In genomic region chr5:28810751-28811136, GRCh38 we compare ENCODE assay signal across 21 cellular contexts.
DNase-seq lines count a peak whose midpoint lies in the region; TF ChIP-seq lines count a peak whose summit lies in the region.
"Had no signal": no experiment of that assay in that cellular context is flagged by ENCODE, and none has a peak within 500 bp of the region (broad histone marks: within the 10 kb centered on the region; RNA-seq: fewer than 3 reads in every experiment).

No MANE protein-coding gene starts in this region.

- H3K9me3 ChIP-seq in Loucy (ENCODE audit: insufficient read depth, low read depth, low read length), result no peaks in the 10 kb centered on the region
- H3K9me3 ChIP-seq in OCI-LY7 (ENCODE audit: low read length), result peaks cover 4% of the 10 kb centered on the region; the same call in 1 of the 2 replicates
- H3K9me3 ChIP-seq: colonic mucosa, HAP-1, SJSA1, thyroid gland had no signal

- no peaks in the 10 kb centered on the region for H3K79me2 ChIP-seq in Loucy (ENCODE audit: insufficient read depth, low read length)
- no peaks in the 10 kb centered on the region for H3K79me2 ChIP-seq in OCI-LY7 (ENCODE audit: insufficient read depth, low read depth, low read length)

- DNase-seq in DMS 273 (lab: John Stamatoyannopoulos, UW; ENCODE audit: unreplicated experiment) (peak; percentile 9), DMS 273 treated with DMSO at 0.1 percent for 48 hours (lab: John Stamatoyannopoulos, UW) (no peak), SK-MEL-5 (ENCODE audit: low read depth, low spot score) (peak; percentile 50), retinal pigment epithelial cell (ENCODE audit: low read depth) (no peak), OCI-LY7 (ENCODE audit: low spot score) (no peak), NOMO-1 (lab: John Stamatoyannopoulos, UW; ENCODE audit: unreplicated experiment in 2 of 2) (no peak), substantia nigra (lab: John Stamatoyannopoulos, UW) (no peak)
- DNase-seq: activated B cell treated with CpG ODN at 0.5 μM for 24 hours; activated CD8-positive, alpha-beta T cell treated with anti-CD3 and anti-CD28 coated beads, Interleukin-2, amount 10 ng/mL, durations not matched to agents 7 days and 5 days; activated naive CD4-positive, alpha-beta T cell treated with anti-CD3 and anti-CD28 coated beads, Interleukin-2, amount 50 U/mL, for 16 hours; activated T-cell treated with anti-CD3 and anti-CD28 coated beads, Interleukin-2, amount 50 U/mL, for 48 hours; colonic mucosa; NCI-H2081 treated with DMSO at 0.1 percent for 48 hours; nucleus accumbens; right cardiac atrium; thyroid gland had no signal

- H3K36me3 ChIP-seq in Loucy (ENCODE audit: insufficient read depth, low read length) (no peaks in the 10 kb centered on the region), OCI-LY7 (ENCODE audit: insufficient read depth, low read length) (no peaks in the 10 kb centered on the region)
- H3K36me3 ChIP-seq: BLaER1, colonic mucosa, HAP-1, SJSA1, thyroid gland had no signal

- no peak overlapping the region for H3K27ac ChIP-seq in OCI-LY7 (ENCODE audit: low read depth, low read length, poor library complexity, severe bottlenecking)
- H3K27ac ChIP-seq in substantia nigra (ENCODE audit: low read depth, low read length, poor library complexity, severe bottlenecking), result no peak overlapping the region
- H3K27ac ChIP-seq: 22Rv1, BLaER1, colonic mucosa, SJSA1, thyroid gland had no signal

- H2AFZ ChIP-seq in Loucy (ENCODE audit: low read length) (no peak overlapping the region), OCI-LY7 (ENCODE audit: low read length) (no peak overlapping the region)

- TF ChIP-seq CTCF in Loucy (conservative IDR thresholded peaks at IDR 0.05; ENCODE audit: low read length) (peak; percentile 31), retinal pigment epithelial cell (conservative IDR thresholded peaks at IDR 0.05; ENCODE audit: low read depth, low read length) (peak; percentile 13), OCI-LY7 (conservative IDR thresholded peaks at IDR 0.05; ENCODE audit: low read length) (no peak)

- CTCF ChIA-PET in OCI-LY7 (lab: Charles Lee; ENCODE audit: unreplicated experiment), result no interaction called here

- in situ Hi-C loops in SK-MEL-5 (cut with HindIII; ENCODE audit: low pct_unique_long_range_greater_than_20kb, low sequenced_read_pairs), result no loop called here

- no TSS peak for BruUV-seq in OCI-LY7 (replicated peaks; lab: Mats Ljungman, UMichigan)

- no peak overlapping the region for H3K4me3 ChIP-seq in Loucy (ENCODE audit: low read length, poor library complexity, severe bottlenecking)
- no peak overlapping the region for H3K4me3 ChIP-seq in retinal pigment epithelial cell (ENCODE audit: low read length)
- no peak overlapping the region for H3K4me3 ChIP-seq in OCI-LY7 (ENCODE audit: low read depth, low read length, poor library complexity, severe bottlenecking)
- H3K4me3 ChIP-seq: BLaER1, colonic mucosa, HAP-1, SJSA1, thyroid gland had no signal

- H4K20me1 ChIP-seq in Loucy (ENCODE audit: insufficient read depth, low read length, poor library complexity, severe bottlenecking) (no peaks in the 10 kb centered on the region), OCI-LY7 (ENCODE audit: insufficient read depth, low read length) (no peaks in the 10 kb centered on the region)
- H4K20me1 ChIP-seq: BLaER1 had no signal

- H3K9me2 ChIP-seq in Loucy (replicated peaks; ENCODE audit: low read depth, low read length) (no peaks in the 10 kb centered on the region), OCI-LY7 (ENCODE audit: insufficient read depth, low read length) (no peaks in the 10 kb centered on the region)

- H3K4me1 ChIP-seq in Loucy (ENCODE audit: insufficient read depth, low read length, poor library complexity, severe bottlenecking), result no peaks in the 10 kb centered on the region
- H3K4me1 ChIP-seq in OCI-LY7 (ENCODE audit: insufficient read depth, low read length, poor library complexity, severe bottlenecking), result no peaks in the 10 kb centered on the region
- H3K4me1 ChIP-seq: BLaER1, colonic mucosa, HAP-1, SJSA1, thyroid gland had no signal

- no peaks in the 10 kb centered on the region for H3F3A ChIP-seq in Loucy (ENCODE audit: low read depth)

- H3K27me3 ChIP-seq in Loucy (ENCODE audit: insufficient read depth, low read length, poor library complexity, severe bottlenecking), result no peaks in the 10 kb centered on the region
- H3K27me3 ChIP-seq: BLaER1, colonic mucosa, SJSA1, thyroid gland had no signal

- POLR2A ChIA-PET in OCI-LY7 (lab: Charles Lee), result interaction anchor here (0.7 kb wide), 1 partner anchor 316 kb away, joined by 4 read pairs; no protein-coding TSS in a partner anchor

- intact Hi-C loops in OCI-LY7 (cut with micrococcal nuclease; ENCODE audit: unreplicated experiment), result no loop called here

- no peak overlapping the region for H3K9ac ChIP-seq in Loucy (ENCODE audit: low read depth, low read length, poor library complexity, severe bottlenecking)
- H3K9ac ChIP-seq: BLaER1 had no signal

- H3K4me2 ChIP-seq in Loucy (ENCODE audit: low read depth, low read length, poor library complexity, severe bottlenecking) (no peak overlapping the region), OCI-LY7 (ENCODE audit: low read length) (no peak overlapping the region)
- H3K4me2 ChIP-seq: BLaER1 had no signal

Comparison
In these comparisons a context has a peak if more than half of its experiments do, and no peak if none do; other contexts are left out.
1. DNase-seq: peak in DMS 273 (single experiment) and SK-MEL-5 (single experiment); none in DMS 273 treated with DMSO at 0.1 percent for 48 hours (single experiment), retinal pigment epithelial cell (single experiment), OCI-LY7 (single experiment), NOMO-1 (0 of 2) and substantia nigra (0 of 49).